In the genomic region with DNA sequence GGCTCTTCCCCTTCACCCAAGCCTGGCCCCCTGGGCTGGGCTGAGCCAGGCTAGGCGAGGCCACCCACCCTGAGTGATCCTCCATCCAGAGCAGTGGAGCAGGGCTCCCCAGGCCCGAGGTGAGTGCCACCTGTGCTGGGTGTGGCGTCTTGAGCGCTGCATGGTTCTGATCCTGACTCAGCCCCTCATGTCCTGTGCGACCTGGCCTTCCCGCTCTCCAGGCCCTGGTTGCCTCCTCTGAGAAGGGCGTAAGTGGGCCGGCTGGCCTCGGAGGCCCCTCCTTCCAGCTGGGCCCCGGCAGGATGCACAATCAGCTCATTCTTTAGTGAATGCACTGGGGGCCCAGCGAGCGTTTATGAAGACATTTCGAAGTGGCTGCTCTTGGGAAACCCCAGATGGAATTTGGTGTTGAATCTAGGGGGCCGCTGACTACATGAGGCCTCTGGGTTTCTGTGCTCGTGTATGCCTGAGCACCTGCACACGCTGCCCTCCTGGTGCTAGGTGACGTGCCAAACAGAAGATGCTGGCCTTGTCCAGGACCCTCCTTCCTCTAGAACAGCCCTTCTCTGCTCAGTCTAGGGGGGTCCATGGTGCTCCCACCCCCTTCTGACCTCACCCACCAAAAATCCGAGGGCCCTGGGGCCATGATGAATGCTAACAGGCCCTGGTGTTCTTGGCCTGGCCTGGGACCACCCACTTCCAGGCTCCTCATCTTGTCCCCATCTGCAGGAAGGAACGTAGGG, we compare ENCODE assay signal across 8 cellular contexts. TPM values are rescaled to one million over a fixed set of nuclear protein-coding genes. Genes with fewer than 3 reads are reported as not detected.
DNase-seq lines count a peak whose midpoint lies in the region; ATAC-seq lines count a peak whose summit lies in the region.

No MANE protein-coding gene starts in this region.

- POLR2A ChIA-PET in activated naive CD8-positive, alpha-beta T cell treated with anti-CD3 and anti-CD28 coated beads, Interleukin-2, amount 10 ng/mL, durations not matched to agents 7 days and 5 days (lab: Charles Lee): no interaction called here

- no peak overlapping the region for H3K27ac ChIP-seq in aorta (ENCODE audit: low read depth in 1 of 2, low read length in 2 of 2)

- H3K4me3 ChIP-seq in aorta (ENCODE audit: low read length in 2 of 2): no peak overlapping the region

- H3K4me1 ChIP-seq in aorta (ENCODE audit: control insufficient read depth in 1 of 2, insufficient read depth in 2 of 2, low read length in 2 of 2): peaks cover 0 to 3% of the 10 kb centered on the region in 2 donors

- no peaks in the 10 kb centered on the region for H3K9me3 Mint-ChIP-seq in activated naive CD8-positive, alpha-beta T cell treated with anti-CD3 and anti-CD28 coated beads, Interleukin-2, amount 10 ng/mL, durations not matched to agents 7 days and 5 days
- no peaks in the 10 kb centered on the region for H3K9me3 Mint-ChIP-seq in activated naive CD8-positive, alpha-beta T cell treated with anti-CD3 and anti-CD28 coated beads for 36 hours

- H3K27ac Mint-ChIP-seq in activated naive CD8-positive, alpha-beta T cell treated with anti-CD3 and anti-CD28 coated beads, Interleukin-2, amount 10 ng/mL, durations not matched to agents 7 days and 5 days: no peak overlapping the region
- no peak overlapping the region for H3K27ac Mint-ChIP-seq in activated naive CD8-positive, alpha-beta T cell treated with anti-CD3 and anti-CD28 coated beads for 36 hours

- H3K36me3 Mint-ChIP-seq in activated naive CD8-positive, alpha-beta T cell treated with anti-CD3 and anti-CD28 coated beads, Interleukin-2, amount 10 ng/mL, durations not matched to agents 7 days and 5 days: no peaks in the 10 kb centered on the region
- H3K36me3 Mint-ChIP-seq in activated naive CD8-positive, alpha-beta T cell treated with anti-CD3 and anti-CD28 coated beads for 36 hours: no peaks in the 10 kb centered on the region

- no peak overlapping the region for H3K4me3 Mint-ChIP-seq in activated naive CD8-positive, alpha-beta T cell treated with anti-CD3 and anti-CD28 coated beads, Interleukin-2, amount 10 ng/mL, durations not matched to agents 7 days and 5 days
- H3K4me3 Mint-ChIP-seq in activated naive CD8-positive, alpha-beta T cell treated with anti-CD3 and anti-CD28 coated beads for 36 hours: no peak overlapping the region

- intact Hi-C loops in aorta (cut with DNase I): no loop called here

- H3K27me3 Mint-ChIP-seq in activated naive CD8-positive, alpha-beta T cell treated with anti-CD3 and anti-CD28 coated beads, Interleukin-2, amount 10 ng/mL, durations not matched to agents 7 days and 5 days: peaks cover 31% of the 10 kb centered on the region
- peaks cover 33% of the 10 kb centered on the region for H3K27me3 Mint-ChIP-seq in activated naive CD8-positive, alpha-beta T cell treated with anti-CD3 and anti-CD28 coated beads for 36 hours

- no peaks in the 10 kb centered on the region for H3K27me3 ChIP-seq in aorta (ENCODE audit: control insufficient read depth in 1 of 2, insufficient read depth in 2 of 2, low read length in 1 of 2)

- peaks cover 13% of the 10 kb centered on the region for H3K4me1 Mint-ChIP-seq in activated naive CD8-positive, alpha-beta T cell treated with anti-CD3 and anti-CD28 coated beads, Interleukin-2, amount 10 ng/mL, durations not matched to agents 7 days and 5 days
- H3K4me1 Mint-ChIP-seq in activated naive CD8-positive, alpha-beta T cell treated with anti-CD3 and anti-CD28 coated beads for 36 hours: peaks cover 4% of the 10 kb centered on the region

- ATAC-seq in activated naive CD8-positive, alpha-beta T cell treated with anti-CD3 and anti-CD28 coated beads, Interleukin-2, amount 10 ng/mL, durations not matched to agents 7 days and 5 days (ENCODE audit: low read depth): peak; percentile 8
- ATAC-seq in aorta (ENCODE audit: low FRiP score) (peak; percentile 0), GM21526 (IDR thresholded peaks at IDR 0.05; ENCODE audit: low FRiP score, unreplicated experiment) (no peak)

- DNase-seq in activated naive CD8-positive, alpha-beta T cell treated with anti-CD3 and anti-CD28 coated beads, Interleukin-2, amount 10 ng/mL, durations not matched to agents 7 days and 5 days: no peak
- DNase-seq in activated naive CD8-positive, alpha-beta T cell treated with anti-CD3 and anti-CD28 coated beads for 36 hours: no peak
- DNase-seq in ecto neural progenitor cell (ENCODE audit: low spot score) (peak; percentile 68), medulla oblongata (ENCODE audit: extremely low spot score) (peak; percentile 20), aorta (peak in 1 of 2 donors; percentile 57), NCI-H526 (lab: John Stamatoyannopoulos, UW) (no peak), HUDEP-2 (lab: John Stamatoyannopoulos, UW; ENCODE audit: unreplicated experiment in 76 of 76) (no peak)

- H3K36me3 ChIP-seq in aorta (ENCODE audit: control insufficient read depth in 1 of 2, insufficient read depth in 2 of 2, low read length in 1 of 2): no peaks in the 10 kb centered on the region

- H3K9me3 ChIP-seq in aorta (ENCODE audit: control insufficient read depth, low read length): no peaks in the 10 kb centered on the region

- WGBS in aorta, 2 donors: 63 to 73% methylated on average over 19 of the region's 19 CpGs

RNA-seq across cellular contexts. Expression of gene TMEM92, which starts 3.7 kb away (rescaled TPM):
- not detected for total RNA-seq in activated naive CD8-positive, alpha-beta T cell treated with anti-CD3 and anti-CD28 coated beads, Interleukin-2, amount 10 ng/mL, durations not matched to agents 7 days and 5 days
- not detected for total RNA-seq in activated naive CD8-positive, alpha-beta T cell treated with anti-CD3 and anti-CD28 coated beads for 36 hours
- total RNA-seq in aorta: 1 to 10 TPM in 1 of 2 donors, under 1 TPM in 1; 0.94 to 1.4 TPM
- 10 to 100 TPM in 1 of 2 donors, not detected in 1; 12.4 TPM for polyA plus RNA-seq in aorta

Comparison
In these comparisons a context has a peak if more than half of its experiments do, and no peak if none do; other contexts are left out.
1. DNase-seq: peak in ecto neural progenitor cell (single experiment) and medulla oblongata (single experiment); none in activated naive CD8-positive, alpha-beta T cell treated with anti-CD3 and anti-CD28 coated beads, Interleukin-2, amount 10 ng/mL, durations not matched to agents 7 days and 5 days (single experiment), activated naive CD8-positive, alpha-beta T cell treated with anti-CD3 and anti-CD28 coated beads for 36 hours (single experiment), NCI-H526 (0 of 2) and HUDEP-2 (0 of 76).